Comparison of ENCODE assay signal across 14 cellular contexts in the genomic region with DNA sequence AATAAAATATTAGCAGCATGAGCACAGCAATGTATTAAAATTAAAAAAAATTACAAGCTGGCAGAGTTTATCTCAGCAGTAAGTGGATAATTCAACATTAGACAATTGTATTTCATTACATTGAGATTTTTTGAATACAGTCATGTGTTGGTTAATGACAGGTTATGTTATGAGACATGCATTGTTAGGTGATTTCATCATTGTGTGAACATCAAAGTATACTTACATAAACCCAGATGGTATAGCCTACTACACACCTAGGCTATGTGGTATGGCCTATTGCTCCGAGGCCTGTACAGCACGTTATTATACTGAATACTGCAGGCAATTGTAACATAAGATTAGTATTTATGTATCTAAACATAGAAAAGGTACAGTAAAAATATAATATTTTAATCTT. TPM values are rescaled to one million over a fixed set of nuclear protein-coding genes. Genes with fewer than 3 reads are reported as not detected.
A peak's percentile ranks its signal among the peaks of the same experiment; 100 is the strongest.
DNase-seq lines count a peak whose midpoint lies in the region; ATAC-seq lines count a peak whose summit lies in the region.
"Had no signal": no experiment of that assay in that cellular context is flagged by ENCODE, and none has a peak within 500 bp of the region (broad histone marks: within the 10 kb centered on the region; RNA-seq: fewer than 3 reads in every experiment).

No MANE protein-coding gene starts in this region.

- H3K27me3 Mint-ChIP-seq in IgD-negative memory B cell (peaks cover 3% of the 10 kb centered on the region), memory B cell (no peaks in the 10 kb centered on the region)
- no peaks in the 10 kb centered on the region for H3K27me3 Mint-ChIP-seq in activated T-helper 17 cell treated with anti-CD3 and anti-CD28 coated beads, Interleukin-2, amount 50 U/mL, for 72 hours

- H3K36me3 Mint-ChIP-seq in IgD-negative memory B cell (no peaks in the 10 kb centered on the region), memory B cell (peaks cover 2% of the 10 kb centered on the region)
- H3K36me3 Mint-ChIP-seq in activated T-helper 17 cell treated with anti-CD3 and anti-CD28 coated beads, Interleukin-2, amount 50 U/mL, for 72 hours (ENCODE audit: low read depth) = peaks cover 28% of the 10 kb centered on the region

- H3K4me3 Mint-ChIP-seq in IgD-negative memory B cell = peak overlapping the region in 3 of 4 donors; percentile 24 to 89 (median 80)
- H3K4me3 Mint-ChIP-seq in activated T-helper 17 cell treated with anti-CD3 and anti-CD28 coated beads, Interleukin-2, amount 50 U/mL, for 72 hours = peak overlapping the region; percentile 80
- H3K4me3 Mint-ChIP-seq in memory B cell = no peak overlapping the region

- H3K9me3 Mint-ChIP-seq in IgD-negative memory B cell (no peaks in the 10 kb centered on the region), memory B cell (no peaks in the 10 kb centered on the region)
- peaks cover 3% of the 10 kb centered on the region for H3K9me3 Mint-ChIP-seq in activated T-helper 17 cell treated with anti-CD3 and anti-CD28 coated beads, Interleukin-2, amount 50 U/mL, for 72 hours

- peak; percentile 19 for DNase-seq in NCI-H1436 (lab: John Stamatoyannopoulos, UW)
- DNase-seq in NCI-H1436 treated with DMSO at 0.1 percent for 48 hours (lab: John Stamatoyannopoulos, UW) = no peak
- DNase-seq in memory B cell (ENCODE audit: low spot score in 2 of 2) = no peak
- no peak for DNase-seq in superior temporal gyrus (ENCODE audit: extremely low spot score)
- DNase-seq in HUDEP-2 (lab: John Stamatoyannopoulos, UW; ENCODE audit: unreplicated experiment in 76 of 76) = no peak
- no peak for DNase-seq in NK-92 (lab: John Stamatoyannopoulos, UW; ENCODE audit: unreplicated experiment)
- DNase-seq: activated effector memory CD4-positive, alpha-beta T cell treated with anti-CD3 and anti-CD28 coated beads, Interleukin-2, amount 50 U/mL, for 16 hours; anterior cingulate cortex; NCI-H2029 treated with DMSO at 0.1 percent for 48 hours; posterior cingulate gyrus; stimulated activated CD4-positive, alpha-beta T cell treated with anti-CD3 and anti-CD28 coated beads, Interleukin-12 subunit alpha, Interleukin-12 subunit beta, amount 100 ng/mL, for 4 hours had no signal

- no peak for ATAC-seq in activated T-helper 17 cell treated with anti-CD3 and anti-CD28 coated beads, Interleukin-2, amount 50 U/mL, for 72 hours (replicated peaks)
- no peak for ATAC-seq in memory B cell (ENCODE audit: low read depth)
- ATAC-seq: left lobe of liver had no signal

- peak overlapping the region; percentile 5 to 71 (median 70) for H3K27ac Mint-ChIP-seq in IgD-negative memory B cell
- peak overlapping the region; percentile 95 for H3K27ac Mint-ChIP-seq in activated T-helper 17 cell treated with anti-CD3 and anti-CD28 coated beads, Interleukin-2, amount 50 U/mL, for 72 hours
- peak overlapping the region; percentile 87 for H3K27ac Mint-ChIP-seq in memory B cell

- peaks cover 77 to 84% (median 80%) of the 10 kb centered on the region in 3 donors for H3K4me1 Mint-ChIP-seq in IgD-negative memory B cell
- H3K4me1 Mint-ChIP-seq in activated T-helper 17 cell treated with anti-CD3 and anti-CD28 coated beads, Interleukin-2, amount 50 U/mL, for 72 hours = peaks cover 73% of the 10 kb centered on the region
- H3K4me1 Mint-ChIP-seq in memory B cell = peaks cover 63% of the 10 kb centered on the region

RNA-seq across cellular contexts. Expression of a gene that starts 29.7 kb away (rescaled TPM):
- 13.4 TPM for polyA plus RNA-seq in IgD-negative memory B cell
- 10 to 100 TPM; 34.4 to 49.1 TPM for total RNA-seq in activated T-helper 17 cell treated with anti-CD3 and anti-CD28 coated beads, Interleukin-2, amount 50 U/mL, for 72 hours
